ENCODE assay signal across 8 cellular contexts in the genomic region with DNA sequence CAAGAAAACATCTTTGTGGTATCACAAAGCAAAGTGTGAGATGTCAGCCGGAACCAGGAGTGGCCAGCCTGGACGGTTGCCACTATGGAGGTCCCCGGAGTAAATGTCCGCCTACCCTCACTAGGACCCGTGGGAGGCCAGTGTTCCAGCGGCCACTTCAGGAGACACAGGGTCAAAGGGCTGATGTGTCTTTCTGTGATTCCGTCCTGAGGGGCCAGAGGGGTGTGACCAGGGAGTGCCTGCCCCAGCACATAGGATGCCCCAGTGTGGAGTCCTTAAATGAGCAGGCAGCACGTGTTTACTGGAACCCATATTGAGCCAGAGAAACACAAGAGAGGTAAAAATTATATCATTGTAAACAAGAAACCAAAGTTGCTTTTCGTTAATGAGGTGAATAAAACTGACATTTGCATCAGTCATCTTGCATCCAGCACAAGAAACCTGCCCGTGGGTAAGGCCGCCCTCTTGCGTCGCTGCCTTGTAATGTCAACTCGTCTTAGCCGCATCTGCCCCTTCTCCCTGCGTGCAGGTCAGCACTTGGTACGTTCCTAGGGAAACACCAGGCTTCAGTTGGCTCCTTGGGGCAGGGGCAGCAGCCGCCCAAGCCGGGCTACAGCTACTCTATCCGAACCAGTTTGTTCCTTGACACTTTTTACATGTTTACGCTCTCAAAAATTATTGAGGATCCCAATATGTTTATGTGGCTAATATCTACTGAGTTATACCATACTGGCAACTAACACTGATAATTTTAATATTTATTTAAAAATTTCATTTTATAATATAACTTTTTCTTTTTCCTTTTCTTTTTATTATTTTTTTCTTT. TPM values are rescaled to one million over a fixed set of nuclear protein-coding genes. Genes with fewer than 3 reads are reported as not detected.
DNase-seq lines count a peak whose midpoint lies in the region; ATAC-seq and TF ChIP-seq lines count a peak whose summit lies in the region.

No MANE protein-coding gene starts in this region.

- no peaks in the 10 kb centered on the region for H3K36me3 ChIP-seq in adrenal gland (replicated peaks in 1 of 2)

- H3K4me3 ChIP-seq in adrenal gland (no peak overlapping the region), retinal pigment epithelial cell (ENCODE audit: low read length) (no peak overlapping the region)

- DNase-seq in GM13976 (ENCODE audit: low spot score) (peak; percentile 89), NCI-H146 (lab: John Stamatoyannopoulos, UW) (peak; percentile 76), SW480 (ENCODE audit: low spot score) (peak; percentile 88), adrenal gland (peak; percentile 75 to 94 (median 84)), left ventricle myocardium superior (peak; percentile 87), retinal pigment epithelial cell (ENCODE audit: low read depth) (peak; percentile 71), KG1 (lab: John Stamatoyannopoulos, UW) (no peak)

- in situ Hi-C loops in GM13976 (cut with MboI; ENCODE audit: low sequenced_read_pairs, unreplicated experiment): loop anchor here (10.0 kb wide), 1 partner anchor 83 kb away; a partner anchor contains a TSS

- no peaks in the 10 kb centered on the region for H3K9me3 ChIP-seq in adrenal gland (replicated peaks in 1 of 3)

- H3K27me3 ChIP-seq in adrenal gland: no peaks in the 10 kb centered on the region

- ATAC-seq in HG02798 (IDR thresholded peaks at IDR 0.05; ENCODE audit: poor library complexity, unreplicated experiment) (peak; percentile 91), left ventricle myocardium superior (peak; percentile 85)

- TF ChIP-seq POLR2A in adrenal gland (IDR thresholded peaks at IDR 0.05): no peak

- no peaks in the 10 kb centered on the region for H3K4me1 ChIP-seq in adrenal gland (replicated peaks in 1 of 2)

- 17 to 20% (median 18%) methylated on average over 17 to 21 of the region's 21 CpGs for WGBS in adrenal gland, 4 donors

- intact Hi-C loops in adrenal gland (cut with DNase I) (loop anchor here in 1 of 2 donors (5.0 kb wide), 1 partner anchor 141 kb away; no protein-coding TSS in a partner anchor), left ventricle myocardium superior (cut with micrococcal nuclease) (loop anchor here (5.0 kb wide), 2 partner anchors 86 to 141 kb away; a partner anchor contains a TSS)

- no peak overlapping the region for H3K27ac ChIP-seq in adrenal gland

- TF ChIP-seq CTCF in GM13976 (IDR thresholded peaks at IDR 0.05; ENCODE audit: borderline replicate concordance, control extremely low read depth, extremely low read depth, insufficient read depth, missing control alignments) (peak; percentile 80), adrenal gland (IDR thresholded peaks at IDR 0.05) (peak; percentile 70 to 94 (median 92)), retinal pigment epithelial cell (conservative IDR thresholded peaks at IDR 0.05; ENCODE audit: low read depth, low read length) (peak; percentile 93)

RNA-seq across cellular contexts. Expression of a gene that starts 46.7 kb away (rescaled TPM):
- total RNA-seq in adrenal gland: 100 to 1,000 TPM; 196 to 356 (median 233) TPM
- polyA plus RNA-seq in adrenal gland: 100 to 1,000 TPM in 1 of 3 donors, 10 to 100 TPM in 2; 58.8 to 684 (median 96.4) TPM
- 246 TPM for total RNA-seq in left ventricle myocardium superior
